In the genomic region with DNA sequence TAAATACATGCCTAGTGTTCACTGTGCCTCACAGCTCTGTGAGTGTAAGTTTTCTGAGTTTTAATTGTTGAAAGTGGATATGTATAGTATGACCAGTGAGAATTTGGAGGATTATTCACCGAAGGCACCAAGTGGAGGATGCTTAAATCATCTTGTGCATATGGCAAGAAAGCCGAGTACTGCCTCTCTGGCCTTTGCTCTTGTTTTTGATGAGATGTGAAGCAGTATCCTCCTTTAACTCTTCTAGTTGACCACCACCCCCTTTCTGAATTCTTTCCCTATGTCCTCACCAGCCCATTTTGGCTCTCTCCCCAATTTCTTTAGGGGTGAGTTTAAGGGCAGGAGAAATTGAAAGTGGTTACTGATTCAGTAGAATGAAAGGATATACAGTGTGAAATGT, we compare ENCODE assay signal across 12 cellular contexts.
DNase-seq lines count a peak whose midpoint lies in the region; ATAC-seq and TF ChIP-seq lines count a peak whose summit lies in the region.
"Had no signal": no experiment of that assay in that cellular context is flagged by ENCODE, and none has a peak within 500 bp of the region (broad histone marks: within the 10 kb centered on the region; RNA-seq: fewer than 3 reads in every experiment).

No MANE protein-coding gene starts in this region.

- TF ChIP-seq CTCF in smooth muscle cell (IDR thresholded peaks at IDR 0.05; ENCODE audit: borderline replicate concordance, insufficient read depth, poor library complexity, severe bottlenecking): no peak

- H3F3A ChIP-seq in smooth muscle cell (ENCODE audit: low read depth): peaks cover 18% of the 10 kb centered on the region

- 74% methylated on average over 2 of the region's 2 CpGs for WGBS in smooth muscle cell (ENCODE audit: low lambda C conversion rate)

- DNase-seq in EH (ENCODE audit: low read depth): peak; percentile 97
- peak; percentile 81 for DNase-seq in glomerular visceral epithelial cell (ENCODE audit: extremely low spot score)
- DNase-seq in smooth muscle cell (lab: John Stamatoyannopoulos, UW; ENCODE audit: unreplicated experiment): no peak
- no peak for DNase-seq in head of caudate nucleus
- no peak for DNase-seq in dermis blood vessel endothelial cell
- DNase-seq in T-helper 9 cell: no peak
- DNase-seq: activated CD8-positive, alpha-beta memory T cell treated with anti-CD3 and anti-CD28 coated beads, Interleukin-2, amount 10 ng/mL, durations not matched to agents 7 days and 5 days; NCI-H526; stimulated activated naive CD4-positive, alpha-beta T cell had no signal

- H3K4me3 ChIP-seq in smooth muscle cell: no peak overlapping the region
- H3K4me3 ChIP-seq: K562 had no signal

- no peak overlapping the region for H3K27ac ChIP-seq in smooth muscle cell (ENCODE audit: low read depth)

- no peaks in the 10 kb centered on the region for H3K9me3 ChIP-seq in smooth muscle cell (replicated peaks; ENCODE audit: low read depth)

- intact Hi-C loops in head of caudate nucleus (cut with DNase I): no loop called here

- H3K4me1 ChIP-seq in smooth muscle cell (ENCODE audit: low read depth): peaks cover 40% of the 10 kb centered on the region

- ATAC-seq in SK-N-SH treated with all-trans-retinoic acid at 6 μM for 48 hours (peak; percentile 61), GM21515 (IDR thresholded peaks at IDR 0.05; ENCODE audit: unreplicated experiment) (no peak)
- ATAC-seq: activated CD8-positive, alpha-beta memory T cell treated with anti-CD3 and anti-CD28 coated beads, Interleukin-2, amount 10 ng/mL, durations not matched to agents 7 days and 5 days; K562 had no signal

- H3K79me2 ChIP-seq in smooth muscle cell (ENCODE audit: low read depth): no peaks in the 10 kb centered on the region

- H3K4me2 ChIP-seq in smooth muscle cell: peak overlapping the region; percentile 18

- no peaks in the 10 kb centered on the region for H3K27me3 ChIP-seq in smooth muscle cell (ENCODE audit: low read depth)

- H3K9ac ChIP-seq in smooth muscle cell (ENCODE audit: low read depth): no peak overlapping the region

- H4K20me1 ChIP-seq in smooth muscle cell (ENCODE audit: low read depth): no peaks in the 10 kb centered on the region

- no peaks in the 10 kb centered on the region for H3K36me3 ChIP-seq in smooth muscle cell (ENCODE audit: low read depth)

- no peak overlapping the region for H2AFZ ChIP-seq in smooth muscle cell (ENCODE audit: low read depth)

TF ChIP-seq in SK-N-SH treated with all-trans-retinoic acid at 6 μM for 48 hours, 23 proteins besides CTCF, POLR2A, EP300 and RAD21:
- TF ChIP-seq SNAI2 (CRISPR knock-in tag; IDR thresholded peaks at IDR 0.05) (peak; percentile 86; the same call in 1 of the 2 replicates), ZNF565 (CRISPR knock-in tag; conservative IDR thresholded peaks at IDR 0.05; ENCODE audit: low read depth) (0 out of 2 replicates have a peak, but pooled peaks have one; percentile 19), PPARA (CRISPR knock-in tag; IDR thresholded peaks at IDR 0.05; ENCODE audit: borderline replicate concordance) (no peak), ZFP3 (CRISPR knock-in tag; IDR thresholded peaks at IDR 0.05) (no peak), ARNTL (CRISPR knock-in tag; IDR thresholded peaks at IDR 0.05; ENCODE audit: borderline replicate concordance, low read depth) (no peak), ZNF70 (CRISPR knock-in tag; IDR thresholded peaks at IDR 0.05) (peak; percentile 58; the same call in 1 of the 2 replicates), GLIS3 (CRISPR knock-in tag; IDR thresholded peaks at IDR 0.05) (no peak), OSR1 (CRISPR knock-in tag; IDR thresholded peaks at IDR 0.05) (no peak), CSDC2 (CRISPR knock-in tag; IDR thresholded peaks at IDR 0.05) (no peak; the same call in 1 of the 2 replicates), TCF4 (CRISPR knock-in tag; IDR thresholded peaks at IDR 0.05; ENCODE audit: borderline replicate concordance) (no peak), ZNF8 (CRISPR knock-in tag; IDR thresholded peaks at IDR 0.05) (peak; percentile 1; the same call in 1 of the 2 replicates), PATZ1 (CRISPR knock-in tag; IDR thresholded peaks at IDR 0.05; ENCODE audit: borderline replicate concordance) (peak; percentile 41; the same call in 1 of the 2 replicates), ZC3H10 (CRISPR knock-in tag; IDR thresholded peaks at IDR 0.05) (peak; percentile 11; the same call in 1 of the 2 replicates), TOX (CRISPR knock-in tag; IDR thresholded peaks at IDR 0.05; ENCODE audit: borderline replicate concordance) (peak; percentile 72), ISL1 (CRISPR knock-in tag; IDR thresholded peaks at IDR 0.05) (peak; percentile 44; the same call in 1 of the 2 replicates), RARB (CRISPR knock-in tag; IDR thresholded peaks at IDR 0.05) (peak; percentile 73; the same call in 1 of the 2 replicates)
- TF ChIP-seq, protein P1, sequence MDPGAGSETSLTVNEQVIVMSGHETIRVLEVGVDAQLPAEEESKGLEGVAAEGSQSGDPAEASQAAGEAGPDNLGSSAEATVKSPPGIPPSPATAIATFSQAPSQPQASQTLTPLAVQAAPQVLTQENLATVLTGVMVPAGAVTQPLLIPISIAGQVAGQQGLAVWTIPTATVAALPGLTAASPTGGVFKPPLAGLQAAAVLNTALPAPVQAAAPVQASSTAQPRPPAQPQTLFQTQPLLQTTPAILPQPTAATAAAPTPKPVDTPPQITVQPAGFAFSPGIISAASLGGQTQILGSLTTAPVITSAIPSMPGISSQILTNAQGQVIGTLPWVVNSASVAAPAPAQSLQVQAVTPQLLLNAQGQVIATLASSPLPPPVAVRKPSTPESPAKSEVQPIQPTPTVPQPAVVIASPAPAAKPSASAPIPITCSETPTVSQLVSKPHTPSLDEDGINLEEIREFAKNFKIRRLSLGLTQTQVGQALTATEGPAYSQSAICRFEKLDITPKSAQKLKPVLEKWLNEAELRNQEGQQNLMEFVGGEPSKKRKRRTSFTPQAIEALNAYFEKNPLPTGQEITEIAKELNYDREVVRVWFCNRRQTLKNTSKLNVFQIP (CRISPR knock-in tag; IDR thresholded peaks at IDR 0.05; ENCODE audit: borderline replicate concordance, low read depth): no peak

Comparison
In these comparisons a context has a peak if more than half of its experiments do, and no peak if none do; other contexts are left out.
1. DNase-seq: peak in EH (single experiment) and glomerular visceral epithelial cell (single experiment); none in smooth muscle cell (single experiment), head of caudate nucleus (0 of 42), dermis blood vessel endothelial cell (single experiment) and T-helper 9 cell (single experiment).